ENCODE assay signal across 23 cellular contexts in genomic region chr2:238771639-238772038, GRCh38.
DNase-seq lines count a peak whose midpoint lies in the region; ATAC-seq and TF ChIP-seq lines count a peak whose summit lies in the region.
"Had no signal": no experiment of that assay in that cellular context is flagged by ENCODE, and none has a peak within 500 bp of the region (broad histone marks: within the 10 kb centered on the region; RNA-seq: fewer than 3 reads in every experiment).

No MANE protein-coding gene starts in this region.

- DNase-seq in WTC11 (ENCODE audit: low spot score): no peak
- peak; percentile 92 for DNase-seq in esophagus muscularis mucosa (ENCODE audit: extremely low spot score)
- peak; percentile 24 for DNase-seq in middle frontal gyrus (ENCODE audit: extremely low spot score, low spot score)
- no peak for DNase-seq in sciatic nerve (ENCODE audit: low spot score)
- DNase-seq in dermis blood vessel endothelial cell: no peak
- DNase-seq in activated T-cell treated with anti-CD3 and anti-CD28 coated beads, Interleukin-2, amount 50 U/mL, for 72 hours: no peak
- DNase-seq: C1 segment of cervical spinal cord; CD4-positive, alpha-beta memory T cell; COR-L47; DMS79; GDM1; Kasumi-1; MV-4-11; NCI-H1105; NCI-H1436 treated with DMSO at 0.1 percent for 48 hours; NCI-H187 treated with DMSO at 0.1 percent for 48 hours; NCI-H2107; NCI-H446; PC-9 had no signal

- no peak for TF ChIP-seq EP300 in esophagus muscularis mucosa (IDR thresholded peaks at IDR 0.05)

- 24% methylated on average over 15 of the region's 15 CpGs for WGBS in esophagus muscularis mucosa

- peaks cover 0 to 20% (median 13%) of the 10 kb centered on the region in 4 donors for H3K4me1 ChIP-seq in esophagus muscularis mucosa
- H3K4me1 ChIP-seq: A549 had no signal

- TF ChIP-seq CTCF in WTC11 (IDR thresholded peaks at IDR 0.05) (no peak), esophagus muscularis mucosa (IDR thresholded peaks at IDR 0.05) (no peak)

- peak overlapping the region in 3 of 4 donors; percentile 26 to 40 (median 33) for H3K4me3 ChIP-seq in esophagus muscularis mucosa
- H3K4me3 ChIP-seq: A549, GM12878, K562, PC-9 had no signal

- H3K27me3 Mint-ChIP-seq in WTC11 (ENCODE audit: low read depth): no peaks in the 10 kb centered on the region; the same call in 1 of the 2 replicates
- H3K27me3 Mint-ChIP-seq in activated T-cell treated with anti-CD3 and anti-CD28 coated beads, Interleukin-2, amount 50 U/mL, for 72 hours (ENCODE audit: low read depth): peaks cover 17% of the 10 kb centered on the region

- TF ChIP-seq POLR2A in esophagus muscularis mucosa (IDR thresholded peaks at IDR 0.05; ENCODE audit: low read depth): no peak

- H3K4me3 Mint-ChIP-seq in WTC11: no peak overlapping the region
- no peak overlapping the region for H3K4me3 Mint-ChIP-seq in activated T-cell treated with anti-CD3 and anti-CD28 coated beads, Interleukin-2, amount 50 U/mL, for 72 hours
- H3K4me3 Mint-ChIP-seq: CD4-positive, alpha-beta memory T cell had no signal

- H3K36me3 ChIP-seq in esophagus muscularis mucosa: no peaks in the 10 kb centered on the region

- H3K27ac Mint-ChIP-seq in WTC11: no peak overlapping the region
- no peak overlapping the region for H3K27ac Mint-ChIP-seq in activated T-cell treated with anti-CD3 and anti-CD28 coated beads, Interleukin-2, amount 50 U/mL, for 72 hours
- H3K27ac Mint-ChIP-seq: CD4-positive, alpha-beta memory T cell had no signal

- CTCF ChIA-PET in WTC11 (lab: Charles Lee): interaction anchor here (0.5 to 2.4 kb wide), 7 partner anchors 9 to 780 kb away, joined by 3 to 9 read pairs (median 5); no protein-coding TSS in a partner anchor

- POLR2A ChIA-PET in WTC11 (lab: Charles Lee): no interaction called here

- H3K4me1 Mint-ChIP-seq in WTC11: peaks cover 15% of the 10 kb centered on the region
- no peaks in the 10 kb centered on the region for H3K4me1 Mint-ChIP-seq in activated T-cell treated with anti-CD3 and anti-CD28 coated beads, Interleukin-2, amount 50 U/mL, for 72 hours (ENCODE audit: low read depth)

- no peaks in the 10 kb centered on the region for H3K27me3 ChIP-seq in esophagus muscularis mucosa

- H3K36me3 Mint-ChIP-seq in WTC11: no peaks in the 10 kb centered on the region
- no peaks in the 10 kb centered on the region for H3K36me3 Mint-ChIP-seq in activated T-cell treated with anti-CD3 and anti-CD28 coated beads, Interleukin-2, amount 50 U/mL, for 72 hours (ENCODE audit: insufficient read depth in 2 of 2)
- H3K36me3 Mint-ChIP-seq: CD4-positive, alpha-beta memory T cell had no signal

- ATAC-seq in WTC11 (peak; percentile 41), sciatic nerve (peak; percentile 41), HG02840 (IDR thresholded peaks at IDR 0.05; ENCODE audit: low FRiP score, unreplicated experiment) (no peak)
- ATAC-seq in activated T-cell treated with anti-CD3 and anti-CD28 coated beads, Interleukin-2, amount 50 U/mL, for 72 hours (replicated peaks in 1 of 2): no peak
- ATAC-seq: A549, GM12878 had no signal

- intact Hi-C loops in esophagus muscularis mucosa (cut with DNase I) (no loop called here), sciatic nerve (cut with DNase I) (no loop called here)

- H3K9me3 Mint-ChIP-seq in WTC11: no peaks in the 10 kb centered on the region
- no peaks in the 10 kb centered on the region for H3K9me3 Mint-ChIP-seq in activated T-cell treated with anti-CD3 and anti-CD28 coated beads, Interleukin-2, amount 50 U/mL, for 72 hours

- peak overlapping the region in 2 of 4 donors; percentile 57 to 58 for H3K27ac ChIP-seq in esophagus muscularis mucosa (replicated peaks in 1 of 4)
- H3K27ac ChIP-seq: A549, PC-9 had no signal

- H3K9me3 ChIP-seq in esophagus muscularis mucosa: no peaks in the 10 kb centered on the region

TF ChIP-seq in WTC11, 78 proteins besides CTCF, POLR2A, EP300 and RAD21:
- TF ChIP-seq TEAD1 (CRISPR knock-in tag; IDR thresholded peaks at IDR 0.05) (no peak), CBFB (CRISPR knock-in tag; IDR thresholded peaks at IDR 0.05; ENCODE audit: low read depth) (no peak), GTF2I (CRISPR knock-in tag; conservative IDR thresholded peaks at IDR 0.05) (no peak), TCF7 (CRISPR knock-in tag; IDR thresholded peaks at IDR 0.05; ENCODE audit: low read depth) (no peak), SOX15 (CRISPR knock-in tag; IDR thresholded peaks at IDR 0.05) (no peak), RELA (CRISPR knock-in tag; IDR thresholded peaks at IDR 0.05; ENCODE audit: borderline replicate concordance) (no peak), ETV6 (CRISPR knock-in tag; IDR thresholded peaks at IDR 0.05) (no peak)

Comparison
In these comparisons a context has a peak if more than half of its experiments do, and no peak if none do; other contexts are left out.
1. ATAC-seq: peak in WTC11 (single experiment) and sciatic nerve (single experiment); none in HG02840 (single experiment) and activated T-cell treated with anti-CD3 and anti-CD28 coated beads, Interleukin-2, amount 50 U/mL, for 72 hours (0 of 2).
2. DNase-seq: peak in esophagus muscularis mucosa (single experiment) and middle frontal gyrus (single experiment); none in WTC11 (single experiment), sciatic nerve (single experiment), dermis blood vessel endothelial cell (single experiment) and activated T-cell treated with anti-CD3 and anti-CD28 coated beads, Interleukin-2, amount 50 U/mL, for 72 hours (0 of 2).